ENCODE assay signal across 8 cellular contexts in genomic region chr3:126083138-126083445, GRCh38. TPM values are rescaled to one million over a fixed set of nuclear protein-coding genes. Genes with fewer than 3 reads are reported as not detected.
DNase-seq lines count a peak whose midpoint lies in the region; ATAC-seq, FAIRE-seq and TF ChIP-seq lines count a peak whose summit lies in the region.

No MANE protein-coding gene starts in this region.

- H3K9me3 ChIP-seq in heart left ventricle, result peaks cover 0 to 3% (median 0%) of the 10 kb centered on the region in 12 donors
- no peaks in the 10 kb centered on the region for H3K9me3 ChIP-seq in K562 (replicated peaks; ENCODE audit: control insufficient read depth, insufficient read depth, low read depth, low read length)
- H3K9me3 ChIP-seq in lung (ENCODE audit: control insufficient read depth in 2 of 2, insufficient read depth in 1 of 2, low read length in 1 of 2), result no peaks in the 10 kb centered on the region

- H3K9me1 ChIP-seq in K562 (ENCODE audit: control insufficient read depth, insufficient read depth, low read length), result no peaks in the 10 kb centered on the region

- WGBS in heart left ventricle, 4 donors, result 34 to 41% (median 38%) methylated on average over 3 of the region's 3 CpGs
- WGBS in K562 (ENCODE audit: insufficient coverage, low coverage, missing lambda C conversion rate), result 6% methylated on average over 3 of the region's 3 CpGs
- WGBS in lung, 2 donors, result 26 to 31% methylated on average over 3 of the region's 3 CpGs
- WGBS in urinary bladder, result 32% methylated on average over 3 of the region's 3 CpGs

- H3K4me2 ChIP-seq in K562 (ENCODE audit: insufficient read depth, low read length), result peak overlapping the region; percentile 78

- H3K27ac ChIP-seq in heart left ventricle (peak overlapping the region in 11 of 12 donors; percentile 84 to 97 (median 89)), K562 (ENCODE audit: extremely low read depth, low read depth, low read length) (peak overlapping the region; percentile 77; the same call in 2 of the 3 replicates), lung (ENCODE audit: low read depth in 1 of 2, low read length in 1 of 2) (peak overlapping the region in 1 of 2 donors; percentile 97), urinary bladder (ENCODE audit: low read depth) (no peak overlapping the region)

- TF ChIP-seq CTCF in heart left ventricle (IDR thresholded peaks at IDR 0.05) (no peak), K562 (IDR thresholded peaks at IDR 0.05 in 2 of 3, conservative IDR thresholded peaks at IDR 0.05 in 1 of 3; ENCODE audit: insufficient read depth in 2 of 3, low read depth in 1 of 3, low read length in 3 of 3) (no peak), lung (IDR thresholded peaks at IDR 0.05; ENCODE audit: control extremely low read depth, extremely low read depth) (no peak)

- BruUV-seq in K562 (replicated peaks; lab: Mats Ljungman, UMichigan), result no TSS peak

- no peaks in the 10 kb centered on the region for H3K27me3 ChIP-seq in heart left ventricle
- no peaks in the 10 kb centered on the region for H3K27me3 ChIP-seq in K562 (ENCODE audit: control insufficient read depth in 2 of 2, insufficient read depth in 2 of 2, low read length in 2 of 2)
- no peaks in the 10 kb centered on the region for H3K27me3 ChIP-seq in lung (ENCODE audit: control insufficient read depth, insufficient read depth)

- POLR2A ChIA-PET in K562 (lab: Yijun Ruan, JAX), result no interaction called here

- CTCF ChIA-PET in K562 (lab: Yijun Ruan, JAX; ENCODE audit: low intra/inter-chr PET ratio), result no interaction called here

- intact Hi-C loops in heart left ventricle (cut with DNase I), result loop anchor here in 6 of 10 donors (5.0 to 10.0 kb wide), 5 partner anchors 91 to 274 kb away; partner anchors contain the start of gene KLF15 (in 1 of the 6)
- intact Hi-C loops in Right ventricle myocardium inferior (cut with DNase I), result loop anchor here (5.0 kb wide), 1 partner anchor 91 kb away; no protein-coding TSS in a partner anchor
- intact Hi-C loops in K562 (cut with micrococcal nuclease), result no loop called here

- peak overlapping the region; percentile 71 to 74; a peak in 3 of 4 replicates for H3K9ac ChIP-seq in K562 (ENCODE audit: insufficient read depth in 1 of 2, low read depth in 2 of 2, low read length in 2 of 2)

- FAIRE-seq in K562 (lab: Jason Lieb, UNC), result no peak

- ATAC-seq in heart left ventricle, result no peak
- no peak for ATAC-seq in Right ventricle myocardium inferior
- ATAC-seq in K562, result no peak
- no peak for ATAC-seq in lung (ENCODE audit: insufficient read depth, low FRiP score)

- H3K79me2 ChIP-seq in K562 (ENCODE audit: control insufficient read depth, insufficient read depth, low read length), result peaks cover 7% of the 10 kb centered on the region; the same call in 2 of the 3 replicates

- TF ChIP-seq POLR2A in heart left ventricle (IDR thresholded peaks at IDR 0.05), result no peak
- TF ChIP-seq POLR2A in K562 (conservative IDR thresholded peaks at IDR 0.05), result no peak

- no peaks in the 10 kb centered on the region for H3K36me3 ChIP-seq in heart left ventricle
- H3K36me3 ChIP-seq in K562 (ENCODE audit: control insufficient read depth, insufficient read depth, low read length), result no peaks in the 10 kb centered on the region
- H3K36me3 ChIP-seq in lung (ENCODE audit: control insufficient read depth in 2 of 2, insufficient read depth in 2 of 2, low read length in 2 of 2), result no peaks in the 10 kb centered on the region
- no peaks in the 10 kb centered on the region for H3K36me3 ChIP-seq in urinary bladder (ENCODE audit: insufficient read depth)

- no peak for TF ChIP-seq EP300 in K562 (IDR thresholded peaks at IDR 0.05; ENCODE audit: low read length)

- peaks cover 0 to 25% (median 11%) of the 10 kb centered on the region in 12 donors for H3K4me1 ChIP-seq in heart left ventricle
- H3K4me1 ChIP-seq in K562 (replicated peaks in 1 of 2; ENCODE audit: control insufficient read depth in 2 of 2, insufficient read depth in 2 of 2, low read length in 2 of 2), result peaks cover 10 to 17% of the 10 kb centered on the region in 2 experiments; a peak in 4 of 5 replicates
- no peaks in the 10 kb centered on the region for H3K4me1 ChIP-seq in lung (ENCODE audit: control insufficient read depth in 2 of 2, insufficient read depth in 2 of 2, low read length in 2 of 2)
- no peaks in the 10 kb centered on the region for H3K4me1 ChIP-seq in urinary bladder (ENCODE audit: insufficient read depth)

- no peak for DNase-seq in heart left ventricle
- no peak for DNase-seq in Right ventricle myocardium inferior (ENCODE audit: missing footprints)
- peak; percentile 15 to 35 (median 22) for DNase-seq in K562 (ENCODE audit: extremely low read depth in 1 of 4, low spot score in 3 of 4)
- no peak for DNase-seq in lung (ENCODE audit: low spot score)
- DNase-seq in pons (ENCODE audit: low spot score), result no peak
- DNase-seq in GOT3 (lab: John Stamatoyannopoulos, UW), result no peak
- DNase-seq in hippocampal formation (lab: John Stamatoyannopoulos, UW), result no peak

- H3K4me3 ChIP-seq in heart left ventricle, result peak overlapping the region; percentile 49 to 97 (median 81)
- H3K4me3 ChIP-seq in K562, result peak overlapping the region; percentile 62
- H3K4me3 ChIP-seq in lung, result peak overlapping the region; percentile 77
- H3K4me3 ChIP-seq in urinary bladder (ENCODE audit: low read depth, low read length), result peak overlapping the region; percentile 92

- no peaks in the 10 kb centered on the region for H4K20me1 ChIP-seq in K562 (replicated peaks; ENCODE audit: control insufficient read depth, insufficient read depth, low read length)

- TF ChIP-seq RAD21 in K562 (CRISPR knock-in tag; conservative IDR thresholded peaks at IDR 0.05 in 1 of 2, IDR thresholded peaks at IDR 0.05 in 1 of 2), result no peak

- H2AFZ ChIP-seq in K562 (ENCODE audit: low read depth, low read length), result 0 out of 2 replicates have a peak overlapping the region, but pooled peaks have one; percentile 72

- in situ Hi-C loops in K562 (cut with MboI), result no loop called here

TF ChIP-seq in K562, 482 proteins besides CTCF, POLR2A, EP300 and RAD21:
- TF ChIP-seq CREB1 (IDR thresholded peaks at IDR 0.05) (0 out of 2 replicates have a peak, but pooled peaks have one; percentile 1), CREB1 (CRISPR knock-in tag; IDR thresholded peaks at IDR 0.05) (no peak), ZBTB8A (IDR thresholded peaks at IDR 0.05; ENCODE audit: partially characterized antibody) (no peak)

RNA-seq across cellular contexts. Expression of gene SLC41A3, which starts 0.8 kb away (rescaled TPM):
- total RNA-seq in heart left ventricle, result 10 to 100 TPM; 33.3 to 57.6 (median 46.4) TPM
- polyA plus RNA-seq in heart left ventricle, result 10 to 100 TPM; 20.9 to 60.1 TPM
- total RNA-seq in Right ventricle myocardium inferior, result 36.2 TPM
- total RNA-seq in K562 (2011; cell fraction: chromatin; rRNA removed; ENCODE audit: low replicate concordance), result 17.4 and 40.3 TPM in 2 replicates
- 46.7 and 46.8 TPM in 2 replicates for total RNA-seq in K562 (2011; cell fraction: nucleolus; rRNA removed)
- total RNA-seq in K562 (2011; cell fraction: nucleoplasm; rRNA removed), result 33.0 and 34.9 TPM in 2 replicates
- 11.2 and 22.0 TPM in 2 replicates for total RNA-seq in K562 (2014; rRNA removed)
- 7.1 and 7.7 TPM in 2 replicates for total RNA-seq in K562 (2014; rRNA removed; fragmentation: Illumina TruSeq; extraction: Trizol)
- 9.4 and 9.6 TPM in 2 replicates for total RNA-seq in K562 (2015; rRNA removed; fragmentation: Illumina TruSeq; extraction: Trizol)
- 18.1 and 18.9 TPM in 2 replicates for total RNA-seq in K562 (2021)
- 20.7 and 22.3 TPM in 2 replicates for polyA plus RNA-seq in K562 (2011; rRNA removed)
- polyA plus RNA-seq in K562 (2011; cell fraction: cytosol; rRNA removed), result 27.1 and 37.6 TPM in 2 replicates
- polyA plus RNA-seq in K562 (2011; cell fraction: nucleus; rRNA removed), result 43.8 and 91.5 TPM in 2 replicates
- 15.2 and 43.6 TPM in 2 replicates for polyA plus RNA-seq in K562 (2012)
- polyA plus RNA-seq in K562 (2014; fragmentation: Illumina TruSeq; extraction: Trizol), result 15.4 and 19.1 TPM in 2 replicates
- 1 to 10 TPM; 4.1 to 4.2 TPM for polyA plus RNA-seq in K562 (2014; fragmentation: Nextera tagmentation; extraction: Ambion mirVana)
- polyA plus RNA-seq in K562 (2014; rRNA removed), result 17.2 and 24.6 TPM in 2 replicates
- 11.5 and 14.0 TPM in 2 replicates for polyA minus RNA-seq in K562 (2011; rRNA and poly(A)+ RNA removed)
- polyA minus RNA-seq in K562 (2011; cell fraction: cytosol; rRNA and poly(A)+ RNA removed), result 13.6 and 16.8 TPM in 2 replicates
- polyA minus RNA-seq in K562 (2011; cell fraction: nucleus; rRNA and poly(A)+ RNA removed), result 9.8 and 14.7 TPM in 2 replicates
- 10 to 100 TPM; 37.8 to 50.2 TPM for total RNA-seq in lung
- 10 to 100 TPM; 16.9 to 31.9 TPM for polyA plus RNA-seq in lung
- 36.3 TPM for total RNA-seq in urinary bladder
- polyA plus RNA-seq in urinary bladder, result 57.1 TPM

Comparison
In these comparisons a context has a peak if more than half of its experiments do, and no peak if none do; other contexts are left out.
1. DNase-seq: peak in K562 (4 of 4); none in heart left ventricle (0 of 5), Right ventricle myocardium inferior (single experiment), lung (single experiment), pons (single experiment), GOT3 (single experiment) and hippocampal formation (0 of 2).
2. Peak in every context shown above with its lines, with median percentiles within 50 percentile points of each other: H3K4me3 ChIP-seq.